ENCODE assay signal across 11 cellular contexts in genomic region chr5:84709075-84709474, GRCh38.
"Had no signal": no experiment of that assay in that cellular context is flagged by ENCODE, and none has a peak within 500 bp of the region (broad histone marks: within the 10 kb centered on the region; RNA-seq: fewer than 3 reads in every experiment).

No MANE protein-coding gene starts in this region.

- H2AFZ ChIP-seq: GM23248, GM23338 had no signal

- H3K27ac ChIP-seq: GM23248 had no signal

- ATAC-seq: GM23338, HCT116 had no signal

- H3K4me1 ChIP-seq: HAP-1 had no signal

- H3K9me3 ChIP-seq: HAP-1 had no signal

- H3K4me2 ChIP-seq: GM23338 had no signal

- DNase-seq: GM23248, GOT3, H7, H9, HCEC 1CT, HFFc6 had no signal

- FAIRE-seq: H1, H54 had no signal

- H3K36me3 ChIP-seq: HAP-1 had no signal

- H3K9ac ChIP-seq: GM23248 had no signal

- H3K4me3 ChIP-seq: GM23248, GM23338, HAP-1 had no signal
